ENCODE assay signal across 15 cellular contexts in the genomic region with DNA sequence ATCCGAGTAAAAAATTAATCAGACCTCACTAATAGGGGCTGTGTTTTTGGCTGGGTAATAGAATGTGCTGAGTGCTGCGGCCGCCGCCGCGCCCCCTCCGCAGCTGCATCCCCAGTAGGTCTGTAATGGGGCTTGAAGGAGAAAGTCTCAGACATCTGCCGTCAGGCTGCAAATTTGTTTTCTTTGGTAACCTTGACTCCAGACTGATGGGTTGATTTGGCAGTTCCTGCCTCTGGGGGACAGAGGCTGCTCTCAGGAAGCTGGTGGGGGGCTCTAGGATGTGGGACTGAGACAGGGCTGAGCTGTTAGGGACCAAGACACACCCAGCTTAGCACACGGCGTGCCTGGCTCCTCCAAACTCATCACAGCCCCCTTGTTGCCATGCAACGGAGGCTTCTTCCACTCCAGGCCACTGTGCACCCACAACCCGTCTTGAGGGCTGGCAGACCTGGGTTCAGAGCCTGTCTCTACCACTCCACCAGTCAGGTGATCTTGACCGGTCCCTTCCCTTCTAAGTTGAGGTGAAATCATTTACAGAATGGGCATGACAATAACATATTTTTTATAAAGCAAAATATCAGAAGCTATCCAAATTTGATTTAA.
"Had no signal": no experiment of that assay in that cellular context is flagged by ENCODE, and none has a peak within 500 bp of the region (broad histone marks: within the 10 kb centered on the region; RNA-seq: fewer than 3 reads in every experiment).

No MANE protein-coding gene starts in this region.

- H3K27ac ChIP-seq: adrenal gland, esophagus squamous epithelium, lower lobe of right lung, tibial artery, vagina had no signal

- DNase-seq: activated CD4-positive, alpha-beta T cell treated with anti-CD3 and anti-CD28 coated beads, Interleukin-2, amount 10 ng/mL, durations not matched to agents 24 days and 14 days; activated CD4-positive, CD25-positive, alpha-beta regulatory T cell; activated CD8-positive, alpha-beta memory T cell treated with anti-CD3 and anti-CD28 coated beads, Interleukin-2, amount 50 U/mL, for 4 hours; activated CD8-positive, alpha-beta T cell treated with anti-CD3 and anti-CD28 coated beads, Interleukin-2, amount 10 ng/mL, durations not matched to agents 7 days and 5 days; activated effector memory CD4-positive, alpha-beta T cell treated with anti-CD3 and anti-CD28 coated beads, Interleukin-2, amount 50 U/mL, for 16 hours; activated T-cell treated with anti-CD3 and anti-CD28 coated beads, Interleukin-2, amount 50 U/mL, for 48 hours; adrenal gland; esophagus squamous epithelium; immature natural killer cell; lower lobe of right lung; stimulated activated CD4-positive, alpha-beta T cell treated with anti-CD3 and anti-CD28 coated beads, Interleukin-2, amount 100 ng/mL, for 48 hours; T-helper 2 cell; tibial artery had no signal

- ATAC-seq: activated CD8-positive, alpha-beta T cell treated with anti-CD3 and anti-CD28 coated beads, Interleukin-2, amount 10 ng/mL, durations not matched to agents 7 days and 5 days; stimulated activated memory B cell treated with anti-CD40 and anti-IgM and Interleukin-4, amounts not matched to agents 10 μg/mL and 1 μg/mL and 100 μg/mL, for 72 hours had no signal
